9 cellular contexts compared by ENCODE assay signal in the genomic region with DNA sequence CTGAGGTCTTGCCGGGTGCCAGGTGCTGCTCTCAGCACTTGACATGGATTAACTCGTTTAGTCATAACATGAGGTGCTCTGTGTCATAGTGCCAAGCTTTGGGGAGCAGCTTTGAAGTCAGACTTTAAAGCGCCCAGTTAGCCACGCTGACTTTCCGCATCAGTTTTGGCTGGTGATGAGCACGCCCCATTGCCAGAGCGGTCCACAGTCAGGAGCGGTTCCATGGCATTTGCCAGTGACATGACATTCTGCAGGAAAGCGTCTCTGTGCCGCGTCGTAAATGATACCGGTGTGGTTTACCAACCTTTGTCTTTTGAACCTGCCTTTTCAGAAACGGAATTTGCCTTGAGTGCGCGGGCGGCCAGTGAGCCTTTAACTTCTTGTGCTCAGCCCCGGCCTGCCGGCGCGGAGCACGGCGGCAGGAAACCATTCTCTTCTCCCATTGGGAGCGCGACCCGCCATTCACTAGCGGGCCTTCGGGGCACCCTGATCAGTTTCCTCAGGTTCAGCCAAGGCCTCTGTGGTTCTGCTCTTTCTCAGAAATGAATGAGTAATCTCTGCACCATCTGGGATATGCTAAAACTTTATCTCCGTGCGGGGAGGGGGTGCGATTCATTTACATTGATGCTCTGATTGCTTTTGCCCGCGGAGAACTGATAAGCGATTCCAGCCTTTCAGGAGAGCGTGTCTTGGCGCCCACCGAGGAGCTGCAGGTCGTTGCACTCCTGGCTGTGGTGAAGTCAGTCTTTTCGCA. TPM values are rescaled to one million over a fixed set of nuclear protein-coding genes. Genes with fewer than 3 reads are reported as not detected.
DNase-seq lines count a peak whose midpoint lies in the region; ATAC-seq, FAIRE-seq and TF ChIP-seq lines count a peak whose summit lies in the region.
"Had no signal": no experiment of that assay in that cellular context is flagged by ENCODE, and none has a peak within 500 bp of the region (broad histone marks: within the 10 kb centered on the region; RNA-seq: fewer than 3 reads in every experiment).

No MANE protein-coding gene starts in this region.

- peaks cover 2% of the 10 kb centered on the region for H3K4me1 Mint-ChIP-seq in glutamatergic neuron (ENCODE audit: low read depth, unreplicated experiment)

- H3K4me1 ChIP-seq in pancreas = no peaks in the 10 kb centered on the region
- H3K4me1 ChIP-seq in vagina = peaks cover 17% of the 10 kb centered on the region

- H3K36me3 Mint-ChIP-seq in glutamatergic neuron (ENCODE audit: unreplicated experiment) = no peaks in the 10 kb centered on the region

- H3K4me3 Mint-ChIP-seq in glutamatergic neuron (ENCODE audit: unreplicated experiment) = no peak overlapping the region
- H3K4me3 Mint-ChIP-seq: stimulated activated naive CD8-positive, alpha-beta T cell treated with anti-CD3 and anti-CD28 coated beads, Interleukin-15, Interleukin-2, amounts not matched to agents 100 ng/mL and 50 ng/mL, for 24 hours had no signal

- 22 to 29% methylated on average over 39 of the region's 39 CpGs for WGBS in pancreas, 2 donors

- H3K27me3 Mint-ChIP-seq in glutamatergic neuron (ENCODE audit: unreplicated experiment) = no peaks in the 10 kb centered on the region

- intact Hi-C loops in pancreas (cut with DNase I) = no loop called here
- intact Hi-C loops in vagina (cut with DNase I) = no loop called here

- TF ChIP-seq CTCF in glutamatergic neuron (IDR thresholded peaks at IDR 0.05; ENCODE audit: partially characterized antibody, unreplicated experiment) (no peak), pancreas (IDR thresholded peaks at IDR 0.05) (no peak), vagina (IDR thresholded peaks at IDR 0.05) (no peak)

- H3K27ac ChIP-seq in pancreas (peak overlapping the region in 2 of 4 donors; percentile 38 to 57), vagina (no peak overlapping the region)

- H3K9me3 ChIP-seq in pancreas (no peaks in the 10 kb centered on the region), vagina (no peaks in the 10 kb centered on the region)

- H3K36me3 ChIP-seq in pancreas = no peaks in the 10 kb centered on the region
- H3K36me3 ChIP-seq in vagina = no peaks in the 10 kb centered on the region

- FAIRE-seq in pancreas (lab: Jason Lieb, UNC) = no peak

- H3K4me3 ChIP-seq in pancreas = peak overlapping the region in 2 of 4 donors; percentile 5 to 28
- peak overlapping the region; percentile 23 to 29 for H3K4me3 ChIP-seq in vagina

- H3K27me3 ChIP-seq in pancreas (no peaks in the 10 kb centered on the region), vagina (no peaks in the 10 kb centered on the region)

- no peak for TF ChIP-seq POLR2A in vagina (IDR thresholded peaks at IDR 0.05)

- DNase-seq in GM19238 (ENCODE audit: insufficient read length, low spot score) = peak; percentile 9
- peak; percentile 60 for DNase-seq in NCI-H1105 (lab: John Stamatoyannopoulos, UW)
- DNase-seq in activated gamma-delta T cell treated with Interleukin-2 at 50 U/mL for 16 hours = peak; percentile 26
- DNase-seq in glutamatergic neuron = peak; percentile 40
- peak in 4 of 6 donors; percentile 26 to 37 (median 31) for DNase-seq in pancreas
- no peak for DNase-seq in vagina (ENCODE audit: extremely low spot score in 2 of 2)
- no peak for DNase-seq in SIG-M5 (lab: John Stamatoyannopoulos, UW)
- no peak for DNase-seq in HuH-7.5 (ENCODE audit: low spot score)

- H3K27ac Mint-ChIP-seq in glutamatergic neuron (ENCODE audit: unreplicated experiment) = no peak overlapping the region
- H3K27ac Mint-ChIP-seq: stimulated activated naive CD8-positive, alpha-beta T cell treated with anti-CD3 and anti-CD28 coated beads, Interleukin-15, Interleukin-2, amounts not matched to agents 100 ng/mL and 50 ng/mL, for 24 hours had no signal

- ATAC-seq in pancreas = peak; percentile 54 to 75 (median 72)

- no peaks in the 10 kb centered on the region for H3K9me3 Mint-ChIP-seq in glutamatergic neuron (ENCODE audit: unreplicated experiment)
- H3K9me3 Mint-ChIP-seq: stimulated activated naive CD8-positive, alpha-beta T cell treated with anti-CD3 and anti-CD28 coated beads, Interleukin-15, Interleukin-2, amounts not matched to agents 100 ng/mL and 50 ng/mL, for 24 hours had no signal

RNA-seq across cellular contexts. Expression of a gene that starts 1.7 kb away (rescaled TPM):
- total RNA-seq in glutamatergic neuron (ENCODE audit: unreplicated experiment) = not detected
- total RNA-seq in pancreas = 1 to 10 TPM in 4 of 6 donors, under 1 TPM in 2; 0.59 to 4.3 (median 2.7) TPM
- 1 to 10 TPM; 1.8 to 5.9 TPM for polyA plus RNA-seq in pancreas
- total RNA-seq in vagina = not detected

Comparison
In these comparisons a context has a peak if more than half of its experiments do, and no peak if none do; other contexts are left out.
1. DNase-seq: peak in GM19238 (single experiment), NCI-H1105 (single experiment), activated gamma-delta T cell treated with Interleukin-2 at 50 U/mL for 16 hours (single experiment), glutamatergic neuron (single experiment) and pancreas (4 of 6); none in vagina (0 of 2), SIG-M5 (single experiment) and HuH-7.5 (single experiment).